In genomic region chr4:8688041-8688907, GRCh38 we compare ENCODE assay signal across 8 cellular contexts.
DNase-seq lines count a peak whose midpoint lies in the region; ATAC-seq and TF ChIP-seq lines count a peak whose summit lies in the region.

No MANE protein-coding gene starts in this region.

- no peaks in the 10 kb centered on the region for H3K27me3 ChIP-seq in DOHH2 (ENCODE audit: control insufficient read depth, low read length)
- peaks cover 0 to 36% (median 14%) of the 10 kb centered on the region in 45 donors for H3K27me3 ChIP-seq in dorsolateral prefrontal cortex

- DNase-seq in HFF-Myc (ENCODE audit: extremely low read depth, low read depth) (no peak), dorsolateral prefrontal cortex (peak in 5 of 10 donors; percentile 17 to 69 (median 38)), ureter (ENCODE audit: low spot score) (no peak), H4 (ENCODE audit: low spot score) (no peak)

- H3K4me1 Mint-ChIP-seq in nephron = no peaks in the 10 kb centered on the region

- H3K9me2 ChIP-seq in DOHH2 (replicated peaks; ENCODE audit: control insufficient read depth, low read length) = no peaks in the 10 kb centered on the region

- H3K4me3 ChIP-seq in DOHH2 (ENCODE audit: low read length) (no peak overlapping the region), HFF-Myc (replicated peaks; ENCODE audit: low read depth, low read length) (no peak overlapping the region), dorsolateral prefrontal cortex (peak overlapping the region in 1 of 59 donors; percentile 17)

- H3K4me3 Mint-ChIP-seq in nephron = no peak overlapping the region

- no peaks in the 10 kb centered on the region for H3K9me3 ChIP-seq in DOHH2 (ENCODE audit: control insufficient read depth, insufficient read depth, low read length)

- H3K27me3 Mint-ChIP-seq in nephron (ENCODE audit: low read depth) = peaks cover 96% of the 10 kb centered on the region

- H4K20me1 ChIP-seq in DOHH2 (ENCODE audit: control insufficient read depth, insufficient read depth, low read depth, low read length) = no peaks in the 10 kb centered on the region

- ATAC-seq in HG02588 (IDR thresholded peaks at IDR 0.05; ENCODE audit: unreplicated experiment) (no peak), GM18511 (IDR thresholded peaks at IDR 0.05; ENCODE audit: unreplicated experiment) (no peak)

- intact Hi-C loops in dorsolateral prefrontal cortex (cut with DNase I) = loop anchor here in 1 of 2 donors (5.0 kb wide), 1 partner anchor 199 kb away; no protein-coding TSS in a partner anchor

- H3K27ac ChIP-seq in DOHH2 (ENCODE audit: low read depth, low read length) = no peak overlapping the region
- no peak overlapping the region for H3K27ac ChIP-seq in dorsolateral prefrontal cortex

- peaks cover 5% of the 10 kb centered on the region for H3K36me3 Mint-ChIP-seq in nephron (ENCODE audit: low read depth)

- no peaks in the 10 kb centered on the region for H3K79me2 ChIP-seq in DOHH2 (ENCODE audit: control insufficient read depth, low read length)

- no peaks in the 10 kb centered on the region for H3K4me1 ChIP-seq in DOHH2 (ENCODE audit: control insufficient read depth, low read length)

- H3K9me3 Mint-ChIP-seq in nephron = no peaks in the 10 kb centered on the region

- TF ChIP-seq CTCF in DOHH2 (IDR thresholded peaks at IDR 0.05; ENCODE audit: low read depth, low read length, poor library complexity, severe bottlenecking) = peak; percentile 40
- TF ChIP-seq CTCF in HFF-Myc (IDR thresholded peaks at IDR 0.05; ENCODE audit: low read depth, low read length, missing control alignments) = peak; percentile 80
- TF ChIP-seq CTCF in dorsolateral prefrontal cortex (IDR thresholded peaks at IDR 0.05 in 54 of 56, conservative IDR thresholded peaks at IDR 0.05 in 2 of 56; ENCODE audit: low read depth in 1 of 56, partially characterized antibody in 56 of 56) = peak in 54 of 56 donors; percentile 40 to 80 (median 62)
- peak; percentile 76 to 94 (median 88) for TF ChIP-seq CTCF in nephron (IDR thresholded peaks at IDR 0.05; ENCODE audit: unreplicated experiment in 3 of 3)

- no peak overlapping the region for H3K27ac Mint-ChIP-seq in nephron

- no peak overlapping the region for H3K4me2 ChIP-seq in DOHH2 (ENCODE audit: low read length)

- no peaks in the 10 kb centered on the region for H3F3A ChIP-seq in DOHH2 (ENCODE audit: control insufficient read depth, insufficient read depth)

- H3K36me3 ChIP-seq in DOHH2 (ENCODE audit: control insufficient read depth, low read length) = no peaks in the 10 kb centered on the region
